Comparison of ENCODE assay signal across 9 cellular contexts in the genomic region with DNA sequence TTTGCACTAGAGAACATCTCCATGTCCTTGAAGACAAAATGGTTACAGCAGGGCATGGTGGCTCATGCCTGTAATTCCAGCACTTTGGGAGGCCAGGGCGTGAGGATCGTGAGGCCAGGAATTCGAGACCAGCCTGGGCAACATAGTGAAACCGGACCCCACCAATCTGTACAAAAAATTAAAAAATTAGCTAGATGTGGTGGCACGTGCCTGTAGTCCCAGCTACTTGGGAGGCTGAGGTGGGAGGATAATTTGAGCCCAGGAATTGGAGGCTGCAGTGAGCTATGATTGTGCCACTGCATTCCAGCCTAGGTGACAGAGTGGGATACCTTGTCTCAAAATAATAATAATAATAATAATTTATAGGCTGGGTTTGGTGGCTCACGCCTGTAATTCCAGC. TPM values are rescaled to one million over a fixed set of nuclear protein-coding genes. Genes with fewer than 3 reads are reported as not detected.
"Had no signal": no experiment of that assay in that cellular context is flagged by ENCODE, and none has a peak within 500 bp of the region (broad histone marks: within the 10 kb centered on the region; RNA-seq: fewer than 3 reads in every experiment).

No MANE protein-coding gene starts in this region.

RNA-seq across cellular contexts. Expression of a gene that starts 0.9 kb away (rescaled TPM):
- total RNA-seq: activated CD8-positive, alpha-beta T cell treated with anti-CD3 and anti-CD28 coated beads, Interleukin-2, amount 10 ng/mL, durations not matched to agents 7 days and 5 days; endodermal cell had no signal

RNA-seq across cellular contexts. Expression of a gene that starts 48.8 kb away (rescaled TPM):
- total RNA-seq: activated CD8-positive, alpha-beta T cell treated with anti-CD3 and anti-CD28 coated beads, Interleukin-2, amount 10 ng/mL, durations not matched to agents 7 days and 5 days; activated T-helper 1 cell treated with anti-CD3 and anti-CD28 coated beads, Interleukin-12 subunit alpha, Interleukin-12 subunit beta, Interleukin-2, Interleukin-4 antibody, amounts not matched to agents 30 ng/mL and 10 ng/mL and 1 ng/mL, durations not matched to agents 14 hours and 24 hours and 36 hours; esophagus squamous epithelium; left lung; lung; naive thymus-derived CD8-positive, alpha-beta T cell; T-helper 1 cell treated with Interleukin-12 subunit alpha and Interleukin-12 subunit beta and Interleukin-4 antibody, amounts not matched to agents 30 ng/mL and 1 ng/mL, for 36 hours; ureter had no signal
